Comparison of ENCODE assay signal across 13 cellular contexts in genomic region chr1:83060216-83060615, GRCh38.
"Had no signal": no experiment of that assay in that cellular context is flagged by ENCODE, and none has a peak within 500 bp of the region (broad histone marks: within the 10 kb centered on the region; RNA-seq: fewer than 3 reads in every experiment).

No MANE protein-coding gene starts in this region.

- H3K27ac ChIP-seq: ovary, stomach, thoracic aorta, uterus had no signal

- DNase-seq: activated CD4-positive, alpha-beta T cell treated with anti-CD3 and anti-CD28 coated beads, Interleukin-2, amount 50 U/mL, for 4 hours; activated effector memory CD4-positive, alpha-beta T cell treated with Interleukin-2 at 50 U/mL for 16 hours; activated T-cell treated with anti-CD3 and anti-CD28 coated beads, Interleukin-2, amount 50 U/mL, for 24 hours; amniotic stem cell; cerebellar nuclear complex; dermis blood vessel endothelial cell; endodermal cell; stimulated activated CD4-positive, alpha-beta T cell treated with anti-CD3 and anti-CD28 coated beads, Interleukin-4, amount 100 ng/mL, for 4 hours; stomach; T-helper 2 cell; uterus had no signal

- H3K4me1 ChIP-seq: stomach, uterus had no signal

- H3K4me3 ChIP-seq: ovary, stomach, thoracic aorta, uterus had no signal

- H3K27me3 ChIP-seq: ovary, stomach, uterus had no signal

- H3K9me3 ChIP-seq: ovary, stomach, thoracic aorta, uterus had no signal

- H3K36me3 ChIP-seq: ovary, stomach, thoracic aorta, uterus had no signal
